2 cellular contexts compared by ENCODE assay signal in genomic region chr14:104224516-104225281, GRCh38.
A peak's percentile ranks its signal among the peaks of the same experiment; 100 is the strongest.
TF ChIP-seq lines count a peak whose summit lies in the region.

No MANE protein-coding gene starts in this region.

TF ChIP-seq in A549, 52 proteins besides CTCF, POLR2A, EP300 and RAD21 (continued from another document):
- TF ChIP-seq PBX3 (IDR thresholded peaks at IDR 0.05) = no peak
- TF ChIP-seq KDM5A (IDR thresholded peaks at IDR 0.05) = no peak

TF ChIP-seq in HEK293, 187 proteins besides CTCF, POLR2A, EP300 and RAD21 (continued from another document):
- TF ChIP-seq ZNF214 (tag by site-specific recombination; IDR thresholded peaks at IDR 0.05; ENCODE audit: borderline replicate concordance) (no peak), ZNF394 (tag by site-specific recombination; IDR thresholded peaks at IDR 0.05; ENCODE audit: borderline replicate concordance) (no peak), ZNF701 (tag by site-specific recombination; IDR thresholded peaks at IDR 0.05) (no peak), ZNF23 (tag by site-specific recombination; IDR thresholded peaks at IDR 0.05; ENCODE audit: borderline replicate concordance) (no peak), PATZ1 (tag by site-specific recombination; IDR thresholded peaks at IDR 0.05) (peak; percentile 56), KLF10 (tag by site-specific recombination; IDR thresholded peaks at IDR 0.05) (no peak), ZNF324 (tag by site-specific recombination; IDR thresholded peaks at IDR 0.05) (no peak), ZNF112 (tag by site-specific recombination; IDR thresholded peaks at IDR 0.05) (no peak), ZIC2 (tag by site-specific recombination; IDR thresholded peaks at IDR 0.05) (peak; percentile 59; the same call in 1 of the 2 replicates), ZFP37 (tag by site-specific recombination; IDR thresholded peaks at IDR 0.05) (no peak), SCRT1 (tag by site-specific recombination; IDR thresholded peaks at IDR 0.05; ENCODE audit: borderline replicate concordance) (no peak), ZNF837 (tag by site-specific recombination; IDR thresholded peaks at IDR 0.05) (no peak), ZNF791 (tag by site-specific recombination; IDR thresholded peaks at IDR 0.05) (no peak), ZNF560 (tag by site-specific recombination; IDR thresholded peaks at IDR 0.05; ENCODE audit: borderline replicate concordance) (no peak), TRIM28 (IDR thresholded peaks at IDR 0.05; ENCODE audit: borderline replicate concordance, low read length) (no peak), ZNF266 (tag by site-specific recombination; IDR thresholded peaks at IDR 0.05; ENCODE audit: low read depth) (no peak), KLF9 (tag by site-specific recombination; IDR thresholded peaks at IDR 0.05; ENCODE audit: low read depth) (0 out of 2 replicates have a peak, but pooled peaks have one; percentile 40), ZNF692 (tag by site-specific recombination; IDR thresholded peaks at IDR 0.05) (no peak), INSM2 (tag by site-specific recombination; IDR thresholded peaks at IDR 0.05) (no peak), ZNF354C (tag by site-specific recombination; IDR thresholded peaks at IDR 0.05; ENCODE audit: borderline replicate concordance, low read depth) (no peak), ATF2 (tag by site-specific recombination; IDR thresholded peaks at IDR 0.05; ENCODE audit: low read depth) (no peak), KLF1 (tag by site-specific recombination; IDR thresholded peaks at IDR 0.05) (peak; percentile 65), ZNF140 (tag by site-specific recombination; IDR thresholded peaks at IDR 0.05) (no peak)
